ENCODE assay signal across 10 cellular contexts in the genomic region with DNA sequence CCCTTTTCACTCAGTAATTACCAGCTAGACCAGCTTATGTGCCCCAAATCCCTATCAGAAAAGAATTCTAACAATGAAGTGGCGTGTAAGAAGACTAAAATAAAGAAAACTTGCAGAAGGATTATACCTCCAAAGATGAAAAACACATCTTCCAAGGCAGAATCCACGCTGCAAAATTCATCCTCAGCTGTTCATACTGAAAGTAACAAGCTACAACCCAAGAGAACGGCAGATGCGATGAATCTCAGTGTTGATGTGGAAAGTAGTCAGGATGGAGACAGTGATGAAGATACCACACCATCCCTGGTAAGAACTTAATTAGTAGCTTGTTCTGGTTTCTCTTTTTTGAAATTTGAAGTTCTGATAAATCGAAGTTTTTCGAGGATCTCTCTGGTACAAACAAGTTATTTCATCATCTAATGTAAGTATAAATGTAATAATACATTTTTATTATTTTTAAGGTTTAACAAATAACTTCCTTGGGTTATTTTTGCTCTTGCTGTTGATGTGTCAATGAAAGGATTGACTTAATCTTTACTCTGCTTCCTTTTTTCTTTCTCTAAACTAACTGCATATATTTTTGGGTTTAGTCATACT. TPM values are rescaled to one million over a fixed set of nuclear protein-coding genes. Genes with fewer than 3 reads are reported as not detected.
DNase-seq lines count a peak whose midpoint lies in the region; ATAC-seq, FAIRE-seq and TF ChIP-seq lines count a peak whose summit lies in the region.
"Had no signal": no experiment of that assay in that cellular context is flagged by ENCODE, and none has a peak within 500 bp of the region (broad histone marks: within the 10 kb centered on the region; RNA-seq: fewer than 3 reads in every experiment).

No MANE protein-coding gene starts in this region.

- H3K4me1 Mint-ChIP-seq in nephron progenitor cell, result peaks cover 36% of the 10 kb centered on the region

- DNase-seq in EL, result peak; percentile 28
- DNase-seq in M059J (ENCODE audit: low read depth), result peak; percentile 28
- DNase-seq in astrocyte of the hippocampus (ENCODE audit: low read depth, low spot score), result peak; percentile 10
- DNase-seq in nephron progenitor cell, result no peak
- DNase-seq in HTR-8/SVneo (ENCODE audit: insufficient read length, low spot score), result no peak
- DNase-seq in medulla oblongata (ENCODE audit: extremely low spot score), result no peak
- DNase-seq: activated CD8-positive, alpha-beta memory T cell treated with anti-CD3 and anti-CD28 coated beads, Interleukin-2, amount 50 U/mL, for 4 hours; ovary had no signal

- peak overlapping the region; percentile 39 for H3K27ac Mint-ChIP-seq in nephron progenitor cell

- H3K9me3 Mint-ChIP-seq in nephron progenitor cell, result peaks cover 20% of the 10 kb centered on the region

- ATAC-seq in GM18519 (IDR thresholded peaks at IDR 0.05; ENCODE audit: low FRiP score, unreplicated experiment), result no peak
- ATAC-seq in GM18520 (IDR thresholded peaks at IDR 0.05; ENCODE audit: unreplicated experiment), result no peak

- peaks cover 38% of the 10 kb centered on the region for H3K36me3 Mint-ChIP-seq in nephron progenitor cell (ENCODE audit: low read depth)

- no peak for FAIRE-seq in HTR-8/SVneo (lab: Jason Lieb, UNC)

- H3K4me3 Mint-ChIP-seq in nephron progenitor cell, result peak overlapping the region; percentile 79

- H3K27me3 Mint-ChIP-seq in nephron progenitor cell (ENCODE audit: low read depth, poor library complexity), result peaks cover 5% of the 10 kb centered on the region

- no peak for TF ChIP-seq CTCF in nephron progenitor cell (IDR thresholded peaks at IDR 0.05)

RNA-seq across cellular contexts. Expression of a gene that starts 1.4 kb away (rescaled TPM):
- 38.7 and 75.3 TPM in 2 replicates for total RNA-seq in M059J (2014; rRNA removed; shearing (Covaris generic))

RNA-seq across cellular contexts. Expression of a gene that starts 3.7 kb away (rescaled TPM):
- total RNA-seq in M059J (2014; rRNA removed; shearing (Covaris generic)), result 22.0 and 34.0 TPM in 2 replicates

RNA-seq across cellular contexts. Expression of a gene that starts 27.8 kb away (rescaled TPM):
- 4.6 and 20.9 TPM in 2 replicates for total RNA-seq in M059J (2014; rRNA removed; shearing (Covaris generic))

RNA-seq across cellular contexts. Expression of a gene that starts 28.1 kb away (rescaled TPM):
- not detected in 2 replicates for total RNA-seq in M059J (2014; rRNA removed; shearing (Covaris generic))

RNA-seq across cellular contexts. Expression of a gene that starts 36.0 kb away (rescaled TPM):
- 1,074 and 1,826 TPM in 2 replicates for total RNA-seq in M059J (2014; rRNA removed; shearing (Covaris generic))

Comparison
In these comparisons a context has a peak if more than half of its experiments do, and no peak if none do; other contexts are left out.
1. DNase-seq: peak in EL (single experiment), M059J (single experiment) and astrocyte of the hippocampus (single experiment); none in nephron progenitor cell (single experiment), HTR-8/SVneo (single experiment) and medulla oblongata (single experiment).